18 cellular contexts compared by ENCODE assay signal in genomic region chr1:200445213-200445612, GRCh38. TPM values are rescaled to one million over a fixed set of nuclear protein-coding genes. Genes with fewer than 3 reads are reported as not detected.
DNase-seq lines count a peak whose midpoint lies in the region; ATAC-seq, FAIRE-seq and TF ChIP-seq lines count a peak whose summit lies in the region.
"Had no signal": no experiment of that assay in that cellular context is flagged by ENCODE, and none has a peak within 500 bp of the region (broad histone marks: within the 10 kb centered on the region; RNA-seq: fewer than 3 reads in every experiment).

No MANE protein-coding gene starts in this region.

- no peaks in the 10 kb centered on the region for H3K27me3 ChIP-seq in MG63
- no peaks in the 10 kb centered on the region for H3K27me3 ChIP-seq in GM12878 (replicated peaks in 1 of 2; ENCODE audit: control insufficient read depth in 2 of 2, insufficient read depth in 2 of 2, low read length in 1 of 2)
- no peaks in the 10 kb centered on the region for H3K27me3 ChIP-seq in colonic mucosa
- H3K27me3 ChIP-seq: BLaER1 treated with 17β-estradiol and CSF1 and Interleukin-3, amounts not matched to agents 10 nM and 100 nM; heart right ventricle had no signal

- TF ChIP-seq CTCF in natural killer cell (IDR thresholded peaks at IDR 0.05) (no peak), GM12878 (IDR thresholded peaks at IDR 0.05 in 2 of 3, conservative IDR thresholded peaks at IDR 0.05 in 1 of 3; ENCODE audit: control insufficient read depth in 2 of 3, extremely low read depth in 1 of 3, insufficient read depth in 1 of 3, low read depth in 3 of 3, low read length in 3 of 3) (no peak), colonic mucosa (IDR thresholded peaks at IDR 0.05) (no peak)

- H3K9ac ChIP-seq in GM12878 (ENCODE audit: control insufficient read depth, insufficient read depth, low read length) (no peak overlapping the region), colonic mucosa (ENCODE audit: low read depth in 2 of 2, low read length in 2 of 2) (no peak overlapping the region)
- H3K9ac ChIP-seq: BLaER1 treated with 17β-estradiol and CSF1 and Interleukin-3, amounts not matched to agents 10 nM and 100 nM had no signal

- no peaks in the 10 kb centered on the region for H3K27me3 Mint-ChIP-seq in natural killer cell treated with Interleukin-12 subunit alpha and Interleukin-12 subunit beta and Interleukin-15 and Interleukin-18, amount 100 ng/mL, for 72 hours
- no peaks in the 10 kb centered on the region for H3K27me3 Mint-ChIP-seq in natural killer cell (ENCODE audit: low read depth in 2 of 2)
- H3K27me3 Mint-ChIP-seq: activated B cell treated with CpG ODN at 0.5 μM for 24 hours; naive thymus-derived CD4-positive, alpha-beta T cell had no signal

- 36% methylated on average over 1 of the region's 1 CpG for WGBS in GM12878 (ENCODE audit: insufficient coverage, insufficient replicate concordance, low lambda C conversion rate, missing lambda C conversion rate)

- H3K27ac Mint-ChIP-seq in natural killer cell treated with Interleukin-12 subunit alpha and Interleukin-12 subunit beta and Interleukin-15 and Interleukin-18, amount 100 ng/mL, for 72 hours, result peak overlapping the region; percentile 93 to 97
- H3K27ac Mint-ChIP-seq in natural killer cell, result no peak overlapping the region
- H3K27ac Mint-ChIP-seq in stimulated activated effector memory CD8-positive, alpha-beta T cell treated with anti-CD3 and anti-CD28 coated beads, Interleukin-12 subunit alpha, Interleukin-12 subunit beta, amount 100 ng/mL, for 72 hours, result no peak overlapping the region
- H3K27ac Mint-ChIP-seq: activated B cell treated with CpG ODN at 0.5 μM for 24 hours; naive thymus-derived CD4-positive, alpha-beta T cell had no signal

- H3K4me3 Mint-ChIP-seq in natural killer cell treated with Interleukin-12 subunit alpha and Interleukin-12 subunit beta and Interleukin-15 and Interleukin-18, amount 100 ng/mL, for 72 hours, result peak overlapping the region; percentile 49
- H3K4me3 Mint-ChIP-seq in natural killer cell, result no peak overlapping the region
- H3K4me3 Mint-ChIP-seq in stimulated activated effector memory CD8-positive, alpha-beta T cell treated with anti-CD3 and anti-CD28 coated beads, Interleukin-12 subunit alpha, Interleukin-12 subunit beta, amount 100 ng/mL, for 72 hours, result no peak overlapping the region
- H3K4me3 Mint-ChIP-seq: activated B cell treated with CpG ODN at 0.5 μM for 24 hours; naive thymus-derived CD4-positive, alpha-beta T cell had no signal

- no peak for FAIRE-seq in GM12878 (lab: Jason Lieb, UNC)
- FAIRE-seq: GM12891 had no signal

- ATAC-seq in natural killer cell treated with Interleukin-12 subunit alpha and Interleukin-12 subunit beta and Interleukin-15 and Interleukin-18, amount 100 ng/mL, for 72 hours, result peak; percentile 55 to 72
- ATAC-seq in natural killer cell (no peak), GM12878 (no peak), HG03439 (IDR thresholded peaks at IDR 0.05; ENCODE audit: unreplicated experiment) (no peak)
- ATAC-seq in stimulated activated effector memory CD8-positive, alpha-beta T cell treated with anti-CD3 and anti-CD28 coated beads, Interleukin-12 subunit alpha, Interleukin-12 subunit beta, amount 100 ng/mL, for 72 hours, result peak; percentile 85
- ATAC-seq: heart right ventricle; naive thymus-derived CD4-positive, alpha-beta T cell had no signal

- no peak overlapping the region for H3K4me2 ChIP-seq in GM12878 (ENCODE audit: control insufficient read depth, insufficient read depth)
- H3K4me2 ChIP-seq: BLaER1 treated with 17β-estradiol and CSF1 and Interleukin-3, amounts not matched to agents 10 nM and 100 nM had no signal

- H3K9me3 Mint-ChIP-seq in natural killer cell treated with Interleukin-12 subunit alpha and Interleukin-12 subunit beta and Interleukin-15 and Interleukin-18, amount 100 ng/mL, for 72 hours, result no peaks in the 10 kb centered on the region
- no peaks in the 10 kb centered on the region for H3K9me3 Mint-ChIP-seq in natural killer cell
- no peaks in the 10 kb centered on the region for H3K9me3 Mint-ChIP-seq in stimulated activated effector memory CD8-positive, alpha-beta T cell treated with anti-CD3 and anti-CD28 coated beads, Interleukin-12 subunit alpha, Interleukin-12 subunit beta, amount 100 ng/mL, for 72 hours
- H3K9me3 Mint-ChIP-seq: activated B cell treated with CpG ODN at 0.5 μM for 24 hours; naive thymus-derived CD4-positive, alpha-beta T cell had no signal

- H3K9me3 ChIP-seq in MG63 (no peaks in the 10 kb centered on the region), GM12878 (replicated peaks; ENCODE audit: control insufficient read depth, insufficient read depth, low read length) (peaks cover 4% of the 10 kb centered on the region), colonic mucosa (no peaks in the 10 kb centered on the region)
- H3K9me3 ChIP-seq: BLaER1 treated with 17β-estradiol and CSF1 and Interleukin-3, amounts not matched to agents 10 nM and 100 nM; left ventricle myocardium inferior; prostate gland had no signal

- SMC1A ChIA-PET in GM12878 (lab: Charles Lee; ENCODE audit: uncharacterized antibody, unreplicated experiment), result no interaction called here

- DNase-seq in natural killer cell treated with Interleukin-12 subunit alpha and Interleukin-12 subunit beta and Interleukin-15 and Interleukin-18, amount 100 ng/mL, for 72 hours (ENCODE audit: low spot score), result no peak
- DNase-seq in natural killer cell, result no peak
- peak; percentile 21 for DNase-seq in MG63
- no peak for DNase-seq in GM12878 (ENCODE audit: low read depth, low spot score)
- DNase-seq in stimulated activated effector memory CD8-positive, alpha-beta T cell treated with anti-CD3 and anti-CD28 coated beads, Interleukin-12 subunit alpha, Interleukin-12 subunit beta, amount 100 ng/mL, for 72 hours (ENCODE audit: low spot score in 2 of 2), result no peak
- DNase-seq in colonic mucosa, result no peak
- DNase-seq in caudate nucleus (lab: John Stamatoyannopoulos, UW), result no peak
- DNase-seq: activated B cell treated with CpG ODN at 0.5 μM for 24 hours; activated effector memory CD4-positive, alpha-beta T cell treated with anti-CD3 and anti-CD28 coated beads, Interleukin-2, amount 50 U/mL, for 16 hours; DMS79; heart right ventricle; left ventricle myocardium inferior; naive thymus-derived CD4-positive, alpha-beta T cell; NCI-H2227 treated with DMSO at 0.1 percent for 48 hours had no signal

- H3K4me3 ChIP-seq in MG63 (no peak overlapping the region), GM12878 (no peak overlapping the region), colonic mucosa (no peak overlapping the region)
- H3K4me3 ChIP-seq: BLaER1 treated with 17β-estradiol and CSF1 and Interleukin-3, amounts not matched to agents 10 nM and 100 nM; heart right ventricle; left ventricle myocardium inferior; prostate gland had no signal

- POLR2A ChIA-PET in GM12878 (lab: Charles Lee), result interaction anchor here (0.6 kb wide), 1 partner anchor 31 kb away, joined by 5 read pairs; no protein-coding TSS in a partner anchor

- no peak for TF ChIP-seq EP300 in GM12878 (IDR thresholded peaks at IDR 0.05; ENCODE audit: borderline replicate concordance in 1 of 2, control insufficient read depth in 1 of 2, low read depth in 2 of 2, low read length in 2 of 2)

- in situ Hi-C loops in GM12878 (cut with MboI), result no loop called here

- TF ChIP-seq RAD21 in GM12878 (IDR thresholded peaks at IDR 0.05; ENCODE audit: insufficient read depth, low read depth, low read length), result no peak

- CTCF ChIA-PET in GM12878 (lab: Yijun Ruan, JAX), result no interaction called here

- H2AFZ ChIP-seq in GM12878 (ENCODE audit: control insufficient read depth, low read depth, low read length), result no peak overlapping the region

- H3K36me3 ChIP-seq in MG63 (no peaks in the 10 kb centered on the region), GM12878 (ENCODE audit: control insufficient read depth in 2 of 2, insufficient read depth in 2 of 2, low read length in 1 of 2) (no peaks in the 10 kb centered on the region), colonic mucosa (no peaks in the 10 kb centered on the region)
- H3K36me3 ChIP-seq: BLaER1 treated with 17β-estradiol and CSF1 and Interleukin-3, amounts not matched to agents 10 nM and 100 nM; heart right ventricle; left ventricle myocardium inferior; prostate gland had no signal

- no peak for TF ChIP-seq POLR2A in GM12878 (IDR thresholded peaks at IDR 0.05; ENCODE audit: low read depth, low read length)

- H3K4me1 Mint-ChIP-seq in natural killer cell treated with Interleukin-12 subunit alpha and Interleukin-12 subunit beta and Interleukin-15 and Interleukin-18, amount 100 ng/mL, for 72 hours (ENCODE audit: low read depth in 2 of 2), result peaks cover 32 to 38% of the 10 kb centered on the region in 2 donors
- H3K4me1 Mint-ChIP-seq in natural killer cell, result no peaks in the 10 kb centered on the region
- H3K4me1 Mint-ChIP-seq in stimulated activated effector memory CD8-positive, alpha-beta T cell treated with anti-CD3 and anti-CD28 coated beads, Interleukin-12 subunit alpha, Interleukin-12 subunit beta, amount 100 ng/mL, for 72 hours, result peaks cover 28% of the 10 kb centered on the region

- no peak overlapping the region for H3K27ac ChIP-seq in GM12878 (ENCODE audit: control insufficient read depth, insufficient read depth)
- H3K27ac ChIP-seq in colonic mucosa, result no peak overlapping the region
- H3K27ac ChIP-seq in caudate nucleus (ENCODE audit: low read depth, low read length), result no peak overlapping the region
- H3K27ac ChIP-seq: BLaER1 treated with 17β-estradiol and CSF1 and Interleukin-3, amounts not matched to agents 10 nM and 100 nM; heart right ventricle; left ventricle myocardium inferior; prostate gland had no signal

- H3K79me2 ChIP-seq in GM12878 (ENCODE audit: control insufficient read depth, insufficient read depth, low read length), result no peaks in the 10 kb centered on the region

- RAD21 ChIA-PET in GM12878 (lab: Charles Lee; ENCODE audit: unreplicated experiment), result no interaction called here

- no peaks in the 10 kb centered on the region for H4K20me1 ChIP-seq in GM12878 (ENCODE audit: control insufficient read depth, insufficient read depth)
- H4K20me1 ChIP-seq: BLaER1 treated with 17β-estradiol and CSF1 and Interleukin-3, amounts not matched to agents 10 nM and 100 nM had no signal

- H3K4me1 ChIP-seq in GM12878 (ENCODE audit: control insufficient read depth, insufficient read depth, low read length), result peaks cover 11% of the 10 kb centered on the region; the same call in 1 of the 2 replicates
- no peaks in the 10 kb centered on the region for H3K4me1 ChIP-seq in colonic mucosa
- H3K4me1 ChIP-seq: BLaER1 treated with 17β-estradiol and CSF1 and Interleukin-3, amounts not matched to agents 10 nM and 100 nM; heart right ventricle; left ventricle myocardium inferior; prostate gland had no signal

- BruUV-seq in GM12878 (replicated peaks; lab: Mats Ljungman, UMichigan), result no TSS peak

- peaks cover 5% of the 10 kb centered on the region for H3K36me3 Mint-ChIP-seq in natural killer cell treated with Interleukin-12 subunit alpha and Interleukin-12 subunit beta and Interleukin-15 and Interleukin-18, amount 100 ng/mL, for 72 hours
- no peaks in the 10 kb centered on the region for H3K36me3 Mint-ChIP-seq in natural killer cell
- no peaks in the 10 kb centered on the region for H3K36me3 Mint-ChIP-seq in stimulated activated effector memory CD8-positive, alpha-beta T cell treated with anti-CD3 and anti-CD28 coated beads, Interleukin-12 subunit alpha, Interleukin-12 subunit beta, amount 100 ng/mL, for 72 hours

- intact Hi-C loops in natural killer cell (cut with micrococcal nuclease), result no loop called here
- intact Hi-C loops in GM12878 (cut with micrococcal nuclease; ENCODE audit: unreplicated experiment), result no loop called here
- intact Hi-C loops in colonic mucosa (cut with DNase I), result no loop called here

RNA-seq across cellular contexts. Expression of gene ZNF281, which starts 35.4 kb away (rescaled TPM):
- total RNA-seq in natural killer cell treated with Interleukin-12 subunit alpha and Interleukin-12 subunit beta and Interleukin-15 and Interleukin-18, amount 100 ng/mL, for 72 hours, result 10 to 100 TPM; 29.8 to 31.3 TPM
- 10 to 100 TPM; 25.6 to 35.4 (median 33.8) TPM for total RNA-seq in natural killer cell
- 10.4 and 10.7 TPM in 2 replicates for total RNA-seq in MG63 (2014; rRNA removed; shearing (Covaris generic); ENCODE audit: low replicate concordance)
- 34.6 and 35.2 TPM in 2 replicates for total RNA-seq in GM12878 (2013; cell fraction: nucleolus; rRNA removed)
- 16.0 and 16.1 TPM in 2 replicates for total RNA-seq in GM12878 (2014; rRNA removed)
- total RNA-seq in GM12878 (2014; rRNA removed; fragmentation: Illumina TruSeq; extraction: Trizol), result 15.2 and 15.9 TPM in 2 replicates
- total RNA-seq in GM12878 (2021), result 14.9 and 16.0 TPM in 2 replicates
- 5.9 TPM for polyA plus RNA-seq in GM12878 (2011; ENCODE audit: low read depth)
- polyA plus RNA-seq in GM12878 (2011; rRNA removed), result 10.0 and 11.6 TPM in 2 replicates
- polyA plus RNA-seq in GM12878 (2011; cell fraction: cytosol; rRNA removed), result 3.5 and 4.6 TPM in 2 replicates
- polyA plus RNA-seq in GM12878 (2011; cell fraction: nucleus; rRNA removed), result 7.7 and 8.7 TPM in 2 replicates
- 9.2 and 10.9 TPM in 2 replicates for polyA plus RNA-seq in GM12878 (2012)
- 14.9 and 17.7 TPM in 2 replicates for polyA plus RNA-seq in GM12878 (2014; fragmentation: Illumina TruSeq; extraction: Trizol)
- 1 to 10 TPM; 8.3 to 9.4 TPM for polyA plus RNA-seq in GM12878 (2014; fragmentation: Nextera tagmentation; extraction: Ambion mirVana)
- polyA plus RNA-seq in GM12878 (2014; rRNA removed), result 8.2 and 9.7 TPM in 2 replicates
- polyA plus RNA-seq in GM12878 (2016; fragmentation: Nextera tagmentation; extraction: Ambion mirVana), result 10 to 100 TPM; 21.4 to 21.8 TPM
- polyA minus RNA-seq in GM12878 (2011; rRNA and poly(A)+ RNA removed), result 12.0 and 16.1 TPM in 2 replicates
- polyA minus RNA-seq in GM12878 (2011; cell fraction: cytosol; rRNA and poly(A)+ RNA removed), result 5.3 and 6.3 TPM in 2 replicates
- 9.1 and 11.5 TPM in 2 replicates for polyA minus RNA-seq in GM12878 (2011; cell fraction: nucleus; rRNA and poly(A)+ RNA removed)
- total RNA-seq in colonic mucosa, result 10 to 100 TPM in 1 of 2 donors, 1 to 10 TPM in 1; 8.5 to 11.8 TPM

Comparison
In these comparisons a context has a peak if more than half of its experiments do, and no peak if none do; other contexts are left out.
1. ATAC-seq: peak in natural killer cell treated with Interleukin-12 subunit alpha and Interleukin-12 subunit beta and Interleukin-15 and Interleukin-18, amount 100 ng/mL, for 72 hours (2 of 2) and stimulated activated effector memory CD8-positive, alpha-beta T cell treated with anti-CD3 and anti-CD28 coated beads, Interleukin-12 subunit alpha, Interleukin-12 subunit beta, amount 100 ng/mL, for 72 hours (single experiment); none in natural killer cell (0 of 3), GM12878 (single experiment) and HG03439 (single experiment).
2. H3K27ac Mint-ChIP-seq: peak in natural killer cell treated with Interleukin-12 subunit alpha and Interleukin-12 subunit beta and Interleukin-15 and Interleukin-18, amount 100 ng/mL, for 72 hours (2 of 2); none in natural killer cell (0 of 2) and stimulated activated effector memory CD8-positive, alpha-beta T cell treated with anti-CD3 and anti-CD28 coated beads, Interleukin-12 subunit alpha, Interleukin-12 subunit beta, amount 100 ng/mL, for 72 hours (single experiment).